8 cellular contexts compared by ENCODE assay signal in genomic region chr12:45732250-45732649, GRCh38. TPM values are rescaled to one million over a fixed set of nuclear protein-coding genes. Genes with fewer than 3 reads are reported as not detected.
DNase-seq lines count a peak whose midpoint lies in the region; ATAC-seq lines count a peak whose summit lies in the region.

No MANE protein-coding gene starts in this region.

- H3K4me2 ChIP-seq in BLaER1 treated with 17β-estradiol and CSF1 and Interleukin-3, amounts not matched to agents 10 nM and 100 nM: peak overlapping the region; percentile 73 to 97 (median 88)
- H3K4me2 ChIP-seq in Karpas-422 (ENCODE audit: low read depth, low read length, poor library complexity, severe bottlenecking) (peak overlapping the region; percentile 87), mesenchymal stem cell (ENCODE audit: low read length, poor library complexity, severe bottlenecking) (peak overlapping the region; percentile 34)

- peaks cover 0 to 59% (median 32%) of the 10 kb centered on the region in 11 experiments; a peak in 15 of 22 replicates for H4K20me1 ChIP-seq in BLaER1 treated with 17β-estradiol and CSF1 and Interleukin-3, amounts not matched to agents 10 nM and 100 nM
- no peaks in the 10 kb centered on the region for H4K20me1 ChIP-seq in Karpas-422 (ENCODE audit: insufficient read depth, low read depth, low read length)

- WGBS in mesenchymal stem cell: 77% methylated on average over 3 of the region's 5 CpGs

- H3K27ac ChIP-seq in BLaER1 treated with 17β-estradiol and CSF1 and Interleukin-3, amounts not matched to agents 10 nM and 100 nM: peak overlapping the region; percentile 96 to 100 (median 99); a peak in 20 of 22 replicates
- H3K27ac ChIP-seq in Karpas-422 (ENCODE audit: low read length): peak overlapping the region; percentile 91
- H3K27ac ChIP-seq in mesenchymal stem cell (ENCODE audit: low read length, poor library complexity, severe bottlenecking): no peak overlapping the region

- H3K4me1 ChIP-seq in BLaER1 treated with 17β-estradiol and CSF1 and Interleukin-3, amounts not matched to agents 10 nM and 100 nM: peaks cover 5 to 35% (median 18%) of the 10 kb centered on the region in 10 experiments
- peaks cover 33% of the 10 kb centered on the region for H3K4me1 ChIP-seq in Karpas-422 (ENCODE audit: low read length)
- peaks cover 1% of the 10 kb centered on the region for H3K4me1 ChIP-seq in mesenchymal stem cell (ENCODE audit: control insufficient read depth, insufficient read depth, low read depth, low read length)

- H3K4ac ChIP-seq in mesenchymal stem cell (ENCODE audit: low read depth in 1 of 2, low read length in 2 of 2): no peak overlapping the region

- peaks cover 69% of the 10 kb centered on the region for H3K79me2 ChIP-seq in Karpas-422 (ENCODE audit: low read length)

- H3K9me2 ChIP-seq in Karpas-422 (replicated peaks; ENCODE audit: insufficient read depth, low read length): no peaks in the 10 kb centered on the region

- H3K4me3 ChIP-seq in BLaER1 treated with 17β-estradiol and CSF1 and Interleukin-3, amounts not matched to agents 10 nM and 100 nM: peak overlapping the region; percentile 81 to 98 (median 93)
- H3K4me3 ChIP-seq in Karpas-422 (ENCODE audit: low read length): peak overlapping the region; percentile 88
- H3K4me3 ChIP-seq in mesenchymal stem cell (ENCODE audit: insufficient read depth in 1 of 2, low read depth in 1 of 2, low read length in 2 of 2): peak overlapping the region in 1 of 2 experiments; percentile 83

- no peak overlapping the region for H4K91ac ChIP-seq in mesenchymal stem cell (ENCODE audit: low read length)

- H3K9me3 ChIP-seq in BLaER1 treated with 17β-estradiol and CSF1 and Interleukin-3, amounts not matched to agents 10 nM and 100 nM (replicated peaks in 1 of 11): peaks cover 8 to 22% (median 20%) of the 10 kb centered on the region in 11 experiments
- H3K9me3 ChIP-seq in Karpas-422 (ENCODE audit: low read length) (no peaks in the 10 kb centered on the region), mesenchymal stem cell (ENCODE audit: control insufficient read depth, low read length) (peaks cover 4% of the 10 kb centered on the region)

- H4K8ac ChIP-seq in mesenchymal stem cell (ENCODE audit: low read length): no peak overlapping the region

- no peak overlapping the region for H2BK12ac ChIP-seq in mesenchymal stem cell (ENCODE audit: low read length in 2 of 2)

- H3K14ac ChIP-seq in mesenchymal stem cell (ENCODE audit: low read length in 2 of 2): no peak overlapping the region

- H3K18ac ChIP-seq in mesenchymal stem cell (ENCODE audit: low read depth in 1 of 2, low read length in 2 of 2): no peak overlapping the region

- H2BK120ac ChIP-seq in mesenchymal stem cell (ENCODE audit: low read depth, low read length): no peak overlapping the region

- no peak overlapping the region for H2BK5ac ChIP-seq in mesenchymal stem cell (ENCODE audit: low read depth, low read length, poor library complexity, severe bottlenecking)

- no peak overlapping the region for H2AFZ ChIP-seq in Karpas-422 (ENCODE audit: low read length)
- no peak overlapping the region for H2AFZ ChIP-seq in mesenchymal stem cell (ENCODE audit: low read depth, low read length)

- no peak overlapping the region for H2AK5ac ChIP-seq in mesenchymal stem cell (ENCODE audit: low read length, severe bottlenecking)

- H3K36me3 ChIP-seq in BLaER1 treated with 17β-estradiol and CSF1 and Interleukin-3, amounts not matched to agents 10 nM and 100 nM: peaks cover 12 to 61% (median 39%) of the 10 kb centered on the region in 11 experiments; a peak in 21 of 22 replicates
- H3K36me3 ChIP-seq in Karpas-422 (ENCODE audit: insufficient read depth, low read length) (peaks cover 41% of the 10 kb centered on the region), mesenchymal stem cell (ENCODE audit: control insufficient read depth in 1 of 2, insufficient read depth in 2 of 2, low read depth in 1 of 2, low read length in 2 of 2) (peaks cover 3 to 10% of the 10 kb centered on the region in 2 experiments)

- peak overlapping the region; percentile 62 to 100 (median 99) for H3K9ac ChIP-seq in BLaER1 treated with 17β-estradiol and CSF1 and Interleukin-3, amounts not matched to agents 10 nM and 100 nM
- H3K9ac ChIP-seq in Karpas-422 (ENCODE audit: low read length) (peak overlapping the region; percentile 84), mesenchymal stem cell (ENCODE audit: low read length) (peak overlapping the region; percentile 97)

- no peaks in the 10 kb centered on the region for H3K27me3 ChIP-seq in BLaER1 treated with 17β-estradiol and CSF1 and Interleukin-3, amounts not matched to agents 10 nM and 100 nM
- H3K27me3 ChIP-seq in Karpas-422 (ENCODE audit: low read length) (no peaks in the 10 kb centered on the region), mesenchymal stem cell (ENCODE audit: control insufficient read depth in 1 of 2, insufficient read depth in 1 of 2, low read length in 2 of 2) (no peaks in the 10 kb centered on the region)

- peaks cover 4% of the 10 kb centered on the region for H3K79me1 ChIP-seq in mesenchymal stem cell (replicated peaks; ENCODE audit: low read length, poor library complexity, severe bottlenecking)

- no peak overlapping the region for H3K23ac ChIP-seq in mesenchymal stem cell (ENCODE audit: low read length in 2 of 2)

- DNase-seq in Karpas-422: peak; percentile 72
- DNase-seq in astrocyte of the hippocampus (ENCODE audit: low read depth, low spot score): peak; percentile 34
- no peak for DNase-seq in mesenchymal stem cell
- no peak for DNase-seq in stimulated activated CD4-positive, alpha-beta T cell treated with anti-CD3 and anti-CD28 coated beads, Interleukin-4, amount 100 ng/mL, for 1 hour
- no peak for DNase-seq in NCI-H2029 (lab: John Stamatoyannopoulos, UW)

- ATAC-seq in HG02588 (IDR thresholded peaks at IDR 0.05; ENCODE audit: unreplicated experiment): no peak
- no peak for ATAC-seq in HG03025 (IDR thresholded peaks at IDR 0.05; ENCODE audit: low FRiP score, unreplicated experiment)

- no peak overlapping the region for H2BK15ac ChIP-seq in mesenchymal stem cell (ENCODE audit: low read depth, poor library complexity, severe bottlenecking)

RNA-seq across cellular contexts. Expression of gene ARID2, which starts 2.7 kb away (rescaled TPM):
- total RNA-seq in Karpas-422 (2014; rRNA removed; shearing (Covaris generic); ENCODE audit: low replicate concordance): 28.4 and 61.9 TPM in 2 replicates
- polyA plus RNA-seq in mesenchymal stem cell (2013, experiment 1 of 2): 7.0 TPM
- 6.9 TPM for polyA plus RNA-seq in mesenchymal stem cell (2013, experiment 2 of 2)

Comparison
In these comparisons a context has a peak if more than half of its experiments do, and no peak if none do; other contexts are left out.
1. H3K4me2 ChIP-seq: peak in every context shown above with its lines; median percentile 88 in BLaER1 treated with 17β-estradiol and CSF1 and Interleukin-3, amounts not matched to agents 10 nM and 100 nM; 87 in Karpas-422; 34 in mesenchymal stem cell.
2. DNase-seq: peak in Karpas-422 (single experiment) and astrocyte of the hippocampus (single experiment); none in mesenchymal stem cell (single experiment), stimulated activated CD4-positive, alpha-beta T cell treated with anti-CD3 and anti-CD28 coated beads, Interleukin-4, amount 100 ng/mL, for 1 hour (single experiment) and NCI-H2029 (single experiment).
3. Peak in every context shown above with its lines, with median percentiles within 50 percentile points of each other: H3K9ac ChIP-seq.